28 cellular contexts compared by ENCODE assay signal in the genomic region with DNA sequence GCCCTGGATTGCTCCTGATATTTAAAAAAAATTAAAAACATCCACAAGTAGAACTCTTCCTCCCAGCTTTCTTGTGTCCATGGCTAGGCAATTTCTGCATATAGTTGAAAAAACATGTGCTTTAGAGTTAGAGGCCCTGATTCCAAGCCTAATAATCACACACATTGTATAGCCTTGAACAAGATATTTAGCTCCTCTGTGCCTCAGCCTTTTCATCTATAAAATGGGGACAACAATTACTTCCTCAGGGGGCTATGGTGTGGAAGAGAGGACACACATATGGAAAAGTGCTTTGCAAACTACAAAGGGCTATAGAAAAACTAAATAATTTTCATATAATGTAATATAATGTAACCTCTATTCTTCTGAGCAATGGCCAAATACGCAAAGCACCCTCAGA.
"Had no signal": no experiment of that assay in that cellular context is flagged by ENCODE, and none has a peak within 500 bp of the region (broad histone marks: within the 10 kb centered on the region; RNA-seq: fewer than 3 reads in every experiment).

No MANE protein-coding gene starts in this region.

- DNase-seq: cortex of kidney; dermis blood vessel endothelial cell; dorsolateral prefrontal cortex; effector CD4-positive, alpha-beta T cell; effector CD8-positive, alpha-beta T cell; effector memory CD4-positive, alpha-beta T cell; effector memory CD8-positive, alpha-beta T cell; endodermal cell; erythroblast; esophagus squamous epithelium; foreskin fibroblast; foreskin keratinocyte; foreskin melanocyte; gastrocnemius medialis; glutamatergic neuron; head of caudate nucleus; heart left ventricle; heart right ventricle had no signal

- H3K4me1 ChIP-seq: colonic mucosa, esophagus muscularis mucosa, esophagus squamous epithelium, gastrocnemius medialis, gastroesophageal sphincter, heart left ventricle, heart right ventricle had no signal

- H3K4me3 ChIP-seq: colonic mucosa, coronary artery, dorsolateral prefrontal cortex, esophagus muscularis mucosa, esophagus squamous epithelium, gastrocnemius medialis, gastroesophageal sphincter, heart left ventricle, heart right ventricle had no signal

- H3K27ac ChIP-seq: colonic mucosa, coronary artery, epithelial cell of prostate, esophagus muscularis mucosa, esophagus squamous epithelium, foreskin keratinocyte, gastrocnemius medialis, gastroesophageal sphincter, heart left ventricle, heart right ventricle had no signal

- H3K9me3 ChIP-seq: colonic mucosa, esophagus muscularis mucosa, esophagus squamous epithelium, gastrocnemius medialis, gastroesophageal sphincter, heart left ventricle, heart right ventricle had no signal

- H3K36me3 ChIP-seq: colonic mucosa, gastrocnemius medialis had no signal

- FAIRE-seq: colon, endometrium, endothelial cell of umbilical vein, frontal cortex had no signal

- ATAC-seq: effector memory CD8-positive, alpha-beta T cell; esophagus mucosa; foreskin keratinocyte; gastrocnemius medialis; gastroesophageal sphincter; heart left ventricle; heart right ventricle had no signal

- H3K27me3 ChIP-seq: colonic mucosa, dorsolateral prefrontal cortex, esophagus muscularis mucosa, esophagus squamous epithelium, foreskin keratinocyte, gastrocnemius medialis, gastroesophageal sphincter, heart left ventricle, heart right ventricle had no signal
